Comparison of ENCODE assay signal across 7 cellular contexts in the genomic region with DNA sequence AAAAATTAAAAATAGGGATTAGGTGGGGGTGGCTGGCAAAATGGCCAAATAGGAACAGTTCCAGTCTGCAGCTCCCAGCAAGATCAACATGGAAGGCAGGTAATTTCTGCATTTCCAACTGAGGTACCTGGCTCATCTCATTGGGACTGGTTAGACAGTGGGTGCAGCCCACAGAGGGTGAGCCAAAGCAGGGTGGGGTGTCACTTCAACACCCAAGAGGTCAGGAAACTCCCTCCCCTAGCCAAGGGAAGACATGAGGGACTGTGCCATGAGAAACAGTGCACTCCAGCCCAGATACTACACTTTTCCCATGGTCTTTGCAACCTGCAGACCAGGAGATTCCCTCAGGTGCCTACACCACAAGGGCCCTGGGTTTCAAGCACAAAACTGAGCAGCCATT.
DNase-seq lines count a peak whose midpoint lies in the region; ATAC-seq lines count a peak whose summit lies in the region.
"Not testable (repeated sequence)": the region's sequence is repeated elsewhere in the genome, so short reads cannot be mapped to it uniquely, and the experiment has no call there.

No MANE protein-coding gene starts in this region.

- H3K27ac ChIP-seq in CD4-positive, CD25-positive, alpha-beta regulatory T cell (ENCODE audit: insufficient read depth, low read length, poor library complexity, severe bottlenecking), result peak overlapping the region; percentile 84
- H3K27ac ChIP-seq in KOPT-K1 (ENCODE audit: low read depth, low read length, poor library complexity, severe bottlenecking), result peak overlapping the region; percentile 85

- H3K9me3 Mint-ChIP-seq in CD4-positive, CD25-positive, alpha-beta regulatory T cell, result peaks cover 0 to 40% (median 7%) of the 10 kb centered on the region in 7 donors
- peaks cover 14 to 29% (median 17%) of the 10 kb centered on the region in 3 donors for H3K9me3 Mint-ChIP-seq in T-cell
- H3K9me3 Mint-ChIP-seq in activated CD4-positive, alpha-beta memory T cell treated with anti-CD3 and anti-CD28 coated beads, Interleukin-2, amount 10 ng/mL, durations not matched to agents 7 days and 5 days, result peaks cover 22% of the 10 kb centered on the region
- H3K9me3 Mint-ChIP-seq in activated naive CD4-positive, alpha-beta T cell treated with anti-CD3 and anti-CD28 coated beads for 36 hours, result peaks cover 29% of the 10 kb centered on the region
- not testable (repeated sequence) for H3K9me3 Mint-ChIP-seq in central memory CD8-positive, alpha-beta T cell; natural killer cell treated with Interleukin-12 subunit alpha and Interleukin-12 subunit beta and Interleukin-15 and Interleukin-18, amount 100 ng/mL, for 72 hours

- intact Hi-C loops in activated naive CD4-positive, alpha-beta T cell treated with anti-CD3 and anti-CD28 coated beads for 36 hours (cut with micrococcal nuclease), result loop anchor here (2.0 to 5.0 kb wide), 2 partner anchors 186 to 285 kb away; a partner anchor contains a TSS

- H3K36me3 ChIP-seq in CD4-positive, CD25-positive, alpha-beta regulatory T cell (ENCODE audit: control insufficient read depth, insufficient read depth, low read length); KOPT-K1 (ENCODE audit: insufficient read depth, low read length): not testable (repeated sequence)

- H3K9me3 ChIP-seq in CD4-positive, CD25-positive, alpha-beta regulatory T cell (ENCODE audit: control insufficient read depth in 2 of 2, low read length in 2 of 2), result not testable (repeated sequence)
- peaks cover 27% of the 10 kb centered on the region for H3K9me3 ChIP-seq in KOPT-K1 (ENCODE audit: insufficient read depth, low read length, poor library complexity, severe bottlenecking)

- H3K36me3 Mint-ChIP-seq in CD4-positive, CD25-positive, alpha-beta regulatory T cell; central memory CD8-positive, alpha-beta T cell (ENCODE audit: insufficient read depth): not testable (repeated sequence)
- H3K36me3 Mint-ChIP-seq in T-cell, result peaks cover 21% of the 10 kb centered on the region
- peaks cover 49% of the 10 kb centered on the region for H3K36me3 Mint-ChIP-seq in activated CD4-positive, alpha-beta memory T cell treated with anti-CD3 and anti-CD28 coated beads, Interleukin-2, amount 10 ng/mL, durations not matched to agents 7 days and 5 days (ENCODE audit: low read depth)
- H3K36me3 Mint-ChIP-seq in activated naive CD4-positive, alpha-beta T cell treated with anti-CD3 and anti-CD28 coated beads for 36 hours (ENCODE audit: low read depth), result peaks cover 11% of the 10 kb centered on the region
- H3K36me3 Mint-ChIP-seq in natural killer cell treated with Interleukin-12 subunit alpha and Interleukin-12 subunit beta and Interleukin-15 and Interleukin-18, amount 100 ng/mL, for 72 hours, result peaks cover 14% of the 10 kb centered on the region

- H3K27me3 ChIP-seq in CD4-positive, CD25-positive, alpha-beta regulatory T cell (ENCODE audit: control insufficient read depth, insufficient read depth, low read length), result not testable (repeated sequence)

- peak overlapping the region; percentile 94 to 99 (median 99) for H3K27ac Mint-ChIP-seq in CD4-positive, CD25-positive, alpha-beta regulatory T cell
- peak overlapping the region; percentile 99 for H3K27ac Mint-ChIP-seq in T-cell
- peak overlapping the region; percentile 92 for H3K27ac Mint-ChIP-seq in activated CD4-positive, alpha-beta memory T cell treated with anti-CD3 and anti-CD28 coated beads, Interleukin-2, amount 10 ng/mL, durations not matched to agents 7 days and 5 days
- peak overlapping the region; percentile 89 for H3K27ac Mint-ChIP-seq in activated naive CD4-positive, alpha-beta T cell treated with anti-CD3 and anti-CD28 coated beads for 36 hours
- peak overlapping the region; percentile 90 for H3K27ac Mint-ChIP-seq in central memory CD8-positive, alpha-beta T cell (ENCODE audit: low read depth)
- H3K27ac Mint-ChIP-seq in natural killer cell treated with Interleukin-12 subunit alpha and Interleukin-12 subunit beta and Interleukin-15 and Interleukin-18, amount 100 ng/mL, for 72 hours, result peak overlapping the region; percentile 63 to 89

- not testable (repeated sequence) for ATAC-seq in CD4-positive, CD25-positive, alpha-beta regulatory T cell (ENCODE audit: low read depth in 2 of 2); central memory CD8-positive, alpha-beta T cell (replicated peaks; ENCODE audit: extremely low read depth, poor library complexity, severe bottlenecking); natural killer cell treated with Interleukin-12 subunit alpha and Interleukin-12 subunit beta and Interleukin-15 and Interleukin-18, amount 100 ng/mL, for 72 hours
- ATAC-seq in T-cell (replicated peaks in 1 of 4), result peak in 1 of 4 experiments; percentile 1

- peak overlapping the region; percentile 71 to 86 (median 79) for H3K4me3 Mint-ChIP-seq in CD4-positive, CD25-positive, alpha-beta regulatory T cell
- H3K4me3 Mint-ChIP-seq in T-cell, result peak overlapping the region in 2 of 3 donors; percentile 70 to 73
- not testable (repeated sequence) for H3K4me3 Mint-ChIP-seq in activated CD4-positive, alpha-beta memory T cell treated with anti-CD3 and anti-CD28 coated beads, Interleukin-2, amount 10 ng/mL, durations not matched to agents 7 days and 5 days; activated naive CD4-positive, alpha-beta T cell treated with anti-CD3 and anti-CD28 coated beads for 36 hours
- peak overlapping the region; percentile 70 for H3K4me3 Mint-ChIP-seq in central memory CD8-positive, alpha-beta T cell
- H3K4me3 Mint-ChIP-seq in natural killer cell treated with Interleukin-12 subunit alpha and Interleukin-12 subunit beta and Interleukin-15 and Interleukin-18, amount 100 ng/mL, for 72 hours, result peak overlapping the region; percentile 59

- CTCF ChIA-PET in T-cell (lab: Charles Lee), result interaction anchor here (0.5 to 1.9 kb wide), 5 partner anchors 12 to 245 kb away, joined by 3 to 4 read pairs (median 3); no protein-coding TSS in a partner anchor
- CTCF ChIA-PET in activated CD4-positive, alpha-beta memory T cell treated with anti-CD3 and anti-CD28 coated beads, Interleukin-2, amount 10 ng/mL, durations not matched to agents 7 days and 5 days (lab: Charles Lee), result interaction anchor here (0.6 to 1.3 kb wide), 4 partner anchors 11 to 401 kb away, joined by 3 to 5 read pairs (median 3); a partner anchor contains a TSS
- CTCF ChIA-PET in activated naive CD4-positive, alpha-beta T cell treated with anti-CD3 and anti-CD28 coated beads for 36 hours (lab: Charles Lee), result interaction anchor here (0.6 to 1.1 kb wide), 3 partner anchors 76 to 321 kb away, joined by 3 read pairs; a partner anchor contains a TSS

- H3K4me3 ChIP-seq in CD4-positive, CD25-positive, alpha-beta regulatory T cell (ENCODE audit: low read depth, low read length), result peak overlapping the region; percentile 73

- POLR2A ChIA-PET in T-cell (lab: Charles Lee), result interaction anchor here (0.6 to 0.9 kb wide), 2 partner anchors 186 to 433 kb away, joined by 3 read pairs; no protein-coding TSS in a partner anchor
- POLR2A ChIA-PET in activated CD4-positive, alpha-beta memory T cell treated with anti-CD3 and anti-CD28 coated beads, Interleukin-2, amount 10 ng/mL, durations not matched to agents 7 days and 5 days (lab: Charles Lee), result interaction anchor here (0.6 to 2.2 kb wide), 12 partner anchors 8 to 284 kb away, joined by 3 to 15 read pairs (median 5); a partner anchor contains a TSS

- not testable (repeated sequence) for DNase-seq in CD4-positive, CD25-positive, alpha-beta regulatory T cell; T-cell; activated CD4-positive, alpha-beta memory T cell treated with anti-CD3 and anti-CD28 coated beads, Interleukin-2, amount 10 ng/mL, durations not matched to agents 7 days and 5 days; activated naive CD4-positive, alpha-beta T cell treated with anti-CD3 and anti-CD28 coated beads for 36 hours; central memory CD8-positive, alpha-beta T cell (ENCODE audit: low spot score in 2 of 2); natural killer cell treated with Interleukin-12 subunit alpha and Interleukin-12 subunit beta and Interleukin-15 and Interleukin-18, amount 100 ng/mL, for 72 hours (ENCODE audit: low spot score)

- H3K27me3 Mint-ChIP-seq in CD4-positive, CD25-positive, alpha-beta regulatory T cell; T-cell; activated CD4-positive, alpha-beta memory T cell treated with anti-CD3 and anti-CD28 coated beads, Interleukin-2, amount 10 ng/mL, durations not matched to agents 7 days and 5 days; activated naive CD4-positive, alpha-beta T cell treated with anti-CD3 and anti-CD28 coated beads for 36 hours (ENCODE audit: low read depth); central memory CD8-positive, alpha-beta T cell; natural killer cell treated with Interleukin-12 subunit alpha and Interleukin-12 subunit beta and Interleukin-15 and Interleukin-18, amount 100 ng/mL, for 72 hours: not testable (repeated sequence)

- H3K4me1 ChIP-seq in CD4-positive, CD25-positive, alpha-beta regulatory T cell (ENCODE audit: control insufficient read depth, insufficient read depth, low read length, poor library complexity, severe bottlenecking), result peaks cover 48% of the 10 kb centered on the region

- H3K4me1 Mint-ChIP-seq in CD4-positive, CD25-positive, alpha-beta regulatory T cell, result peaks cover 34 to 74% (median 45%) of the 10 kb centered on the region in 4 donors
- H3K4me1 Mint-ChIP-seq in T-cell, result peaks cover 60 to 77% (median 73%) of the 10 kb centered on the region in 3 donors
- peaks cover 62% of the 10 kb centered on the region for H3K4me1 Mint-ChIP-seq in activated CD4-positive, alpha-beta memory T cell treated with anti-CD3 and anti-CD28 coated beads, Interleukin-2, amount 10 ng/mL, durations not matched to agents 7 days and 5 days
- H3K4me1 Mint-ChIP-seq in activated naive CD4-positive, alpha-beta T cell treated with anti-CD3 and anti-CD28 coated beads for 36 hours (ENCODE audit: low read depth), result peaks cover 35% of the 10 kb centered on the region
- peaks cover 65% of the 10 kb centered on the region for H3K4me1 Mint-ChIP-seq in central memory CD8-positive, alpha-beta T cell
- peaks cover 44 to 63% of the 10 kb centered on the region in 2 donors for H3K4me1 Mint-ChIP-seq in natural killer cell treated with Interleukin-12 subunit alpha and Interleukin-12 subunit beta and Interleukin-15 and Interleukin-18, amount 100 ng/mL, for 72 hours (ENCODE audit: low read depth in 2 of 2)
